Comparison of ENCODE assay signal across 13 cellular contexts in genomic region chr10:132224343-132225072, GRCh38. TPM values are rescaled to one million over a fixed set of nuclear protein-coding genes. Genes with fewer than 3 reads are reported as not detected.
DNase-seq lines count a peak whose midpoint lies in the region; ATAC-seq and TF ChIP-seq lines count a peak whose summit lies in the region.
"Had no signal": no experiment of that assay in that cellular context is flagged by ENCODE, and none has a peak within 500 bp of the region (broad histone marks: within the 10 kb centered on the region; RNA-seq: fewer than 3 reads in every experiment).

No MANE protein-coding gene starts in this region.

- peak overlapping the region; percentile 82 for H3K27ac Mint-ChIP-seq in dendritic cell treated with granulocyte-macrophage colony-stimulating factor and Interleukin-4, amounts not matched to agents 40 ng/mL and 50 ng/mL, for 4 days
- H3K27ac Mint-ChIP-seq: CD4-positive, alpha-beta T cell had no signal

- H3K4me3 Mint-ChIP-seq in dendritic cell treated with granulocyte-macrophage colony-stimulating factor and Interleukin-4, amounts not matched to agents 40 ng/mL and 50 ng/mL, for 4 days, result peak overlapping the region; percentile 48
- H3K4me3 Mint-ChIP-seq: CD4-positive, alpha-beta T cell had no signal

- TF ChIP-seq CTCF in Panc1 (IDR thresholded peaks at IDR 0.05), result no peak
- TF ChIP-seq CTCF in osteoblast (IDR thresholded peaks at IDR 0.05; ENCODE audit: extremely low read depth, low read depth, low read length), result no peak

- H3K27me3 Mint-ChIP-seq in dendritic cell treated with granulocyte-macrophage colony-stimulating factor and Interleukin-4, amounts not matched to agents 40 ng/mL and 50 ng/mL, for 4 days, result no peaks in the 10 kb centered on the region
- H3K27me3 Mint-ChIP-seq: CD4-positive, alpha-beta T cell had no signal

- H3K4me2 ChIP-seq in osteoblast (ENCODE audit: insufficient read depth, low read length), result no peak overlapping the region

- peak; percentile 32 for DNase-seq in CD1c-positive myeloid dendritic cell (ENCODE audit: extremely low spot score)
- DNase-seq in Panc1 (ENCODE audit: low read depth, low spot score), result no peak
- DNase-seq in osteoblast (ENCODE audit: insufficient read length, low spot score, missing footprints), result peak; percentile 79
- DNase-seq in nucleus accumbens (lab: John Stamatoyannopoulos, UW), result no peak
- DNase-seq in left colon, result no peak
- DNase-seq: Calu3; CD4-positive, alpha-beta T cell; DMS 273 treated with DMSO at 0.1 percent for 48 hours had no signal

- H4K20me1 ChIP-seq in osteoblast (ENCODE audit: insufficient read depth, low read length), result no peaks in the 10 kb centered on the region

- BruUV-seq in Panc1 (replicated peaks; lab: Mats Ljungman, UMichigan), result no TSS peak

- H3K27me3 ChIP-seq in Panc1 (ENCODE audit: control insufficient read depth, insufficient read depth, low read length) (no peaks in the 10 kb centered on the region), osteoblast (ENCODE audit: insufficient read depth, low read length) (no peaks in the 10 kb centered on the region)

- H3K4me3 ChIP-seq in Panc1 (ENCODE audit: low read depth in 2 of 2, low read length in 2 of 2) (no peak overlapping the region), osteoblast (ENCODE audit: insufficient read depth, low read length) (no peak overlapping the region)
- H3K4me3 ChIP-seq: BLaER1 treated with 17β-estradiol and CSF1 and Interleukin-3, amounts not matched to agents 10 nM and 100 nM; HAP-1 had no signal

- CTCF ChIA-PET in Panc1 (lab: Charles Lee), result no interaction called here

- peaks cover 91% of the 10 kb centered on the region for H3K36me3 Mint-ChIP-seq in dendritic cell treated with granulocyte-macrophage colony-stimulating factor and Interleukin-4, amounts not matched to agents 40 ng/mL and 50 ng/mL, for 4 days (ENCODE audit: low read depth)

- peaks cover 8% of the 10 kb centered on the region for H3K4me1 ChIP-seq in Panc1 (ENCODE audit: control insufficient read depth, insufficient read depth, low read length)
- H3K4me1 ChIP-seq in osteoblast (ENCODE audit: insufficient read depth, low read length), result no peaks in the 10 kb centered on the region
- H3K4me1 ChIP-seq: HAP-1 had no signal

- H3K79me2 ChIP-seq in osteoblast (ENCODE audit: insufficient read depth, low read length), result no peaks in the 10 kb centered on the region

- H3K27ac ChIP-seq in Panc1 (ENCODE audit: low read length) (no peak overlapping the region), osteoblast (ENCODE audit: low read depth, low read length) (no peak overlapping the region)
- H3K27ac ChIP-seq: BLaER1 treated with 17β-estradiol and CSF1 and Interleukin-3, amounts not matched to agents 10 nM and 100 nM had no signal

- peaks cover 6% of the 10 kb centered on the region for H3K4me1 Mint-ChIP-seq in dendritic cell treated with granulocyte-macrophage colony-stimulating factor and Interleukin-4, amounts not matched to agents 40 ng/mL and 50 ng/mL, for 4 days (ENCODE audit: low read depth)

- intact Hi-C loops in Panc1 (cut with micrococcal nuclease; ENCODE audit: unreplicated experiment) (loop anchor here (5.0 kb wide), 2 partner anchors 108 to 228 kb away; partner anchors contain the start of gene LRRC27), left colon (cut with DNase I, micrococcal nuclease) (loop anchor here in 1 of 2 donors (5.0 kb wide), 1 partner anchor 128 kb away; no protein-coding TSS in a partner anchor)
- intact Hi-C loops in dendritic cell treated with granulocyte-macrophage colony-stimulating factor and Interleukin-4, amounts not matched to agents 40 ng/mL and 50 ng/mL, for 4 days (cut with micrococcal nuclease), result loop anchor here (10.0 kb wide), 1 partner anchor 410 kb away; no protein-coding TSS in a partner anchor

- H3K9me3 ChIP-seq in Panc1 (ENCODE audit: control insufficient read depth, insufficient read depth, low read depth, low read length), result no peaks in the 10 kb centered on the region
- H3K9me3 ChIP-seq in osteoblast (ENCODE audit: low read depth, low read length), result no peaks in the 10 kb centered on the region
- H3K9me3 ChIP-seq: HAP-1 had no signal

- no peaks in the 10 kb centered on the region for H3K9me3 Mint-ChIP-seq in dendritic cell treated with granulocyte-macrophage colony-stimulating factor and Interleukin-4, amounts not matched to agents 40 ng/mL and 50 ng/mL, for 4 days
- H3K9me3 Mint-ChIP-seq: CD4-positive, alpha-beta T cell had no signal

- H2AFZ ChIP-seq in osteoblast (ENCODE audit: low read length), result no peak overlapping the region

- in situ Hi-C loops in Panc1 (cut with HindIII; ENCODE audit: low pct_unique_long_range_greater_than_20kb, low sequenced_read_pairs), result no loop called here

- no peaks in the 10 kb centered on the region for H3K36me3 ChIP-seq in Panc1 (ENCODE audit: control insufficient read depth, insufficient read depth, low read length)
- H3K36me3 ChIP-seq in osteoblast (ENCODE audit: insufficient read depth, low read length), result no peaks in the 10 kb centered on the region
- H3K36me3 ChIP-seq: BLaER1 treated with 17β-estradiol and CSF1 and Interleukin-3, amounts not matched to agents 10 nM and 100 nM; HAP-1 had no signal

- POLR2A ChIA-PET in Panc1 (lab: Charles Lee), result interaction anchor here (0.6 kb wide), 1 partner anchor 83 kb away, joined by 4 read pairs; the partner anchor contains the start of gene STK32C

- 0 out of 2 replicates have a peak, but pooled peaks have one; percentile 7 for ATAC-seq in Panc1
- ATAC-seq in left colon, result no peak
- ATAC-seq in GM19395 (IDR thresholded peaks at IDR 0.05; ENCODE audit: unreplicated experiment), result no peak

RNA-seq across cellular contexts. Expression of gene DPYSL4, which starts 37.8 kb away (rescaled TPM):
- total RNA-seq in Panc1 (2021; ENCODE audit: unreplicated experiment), result 9.9 TPM
- 18.0 TPM for polyA plus RNA-seq in Panc1 (2012; ENCODE audit: insufficient read length)
- total RNA-seq in osteoblast, result 0.72 and 2.4 TPM in 2 replicates
- under 1 TPM in 1 of 2 donors, not detected in 1; 0.45 TPM for total RNA-seq in left colon
- total RNA-seq: Calu3, HT1080 had no signal

Comparison
In these comparisons a context has a peak if more than half of its experiments do, and no peak if none do; other contexts are left out.
1. DNase-seq: peak in CD1c-positive myeloid dendritic cell (single experiment) and osteoblast (single experiment); none in Panc1 (single experiment), nucleus accumbens (0 of 56) and left colon (0 of 2).